ENCODE assay signal across 1 cellular context in genomic region chr7:120987683-120988590, GRCh38.
A peak's percentile ranks its signal among the peaks of the same experiment; 100 is the strongest.
TF ChIP-seq lines count a peak whose summit lies in the region.

No MANE protein-coding gene starts in this region.

TF ChIP-seq in GM12878, 131 proteins besides CTCF, POLR2A, EP300 and RAD21 (continued from another document):
- TF ChIP-seq PKNOX1 (IDR thresholded peaks at IDR 0.05) (peak; percentile 22; the same call in 1 of the 2 replicates), CREM (IDR thresholded peaks at IDR 0.05; ENCODE audit: low read depth) (no peak), CHD2 (IDR thresholded peaks at IDR 0.05; ENCODE audit: borderline replicate concordance, low read depth, low read length) (no peak), EED (IDR thresholded peaks at IDR 0.05; ENCODE audit: low read depth) (no peak), SMC3 (IDR thresholded peaks at IDR 0.05; ENCODE audit: borderline replicate concordance, low read length) (peak; percentile 85)
